In the genomic region with DNA sequence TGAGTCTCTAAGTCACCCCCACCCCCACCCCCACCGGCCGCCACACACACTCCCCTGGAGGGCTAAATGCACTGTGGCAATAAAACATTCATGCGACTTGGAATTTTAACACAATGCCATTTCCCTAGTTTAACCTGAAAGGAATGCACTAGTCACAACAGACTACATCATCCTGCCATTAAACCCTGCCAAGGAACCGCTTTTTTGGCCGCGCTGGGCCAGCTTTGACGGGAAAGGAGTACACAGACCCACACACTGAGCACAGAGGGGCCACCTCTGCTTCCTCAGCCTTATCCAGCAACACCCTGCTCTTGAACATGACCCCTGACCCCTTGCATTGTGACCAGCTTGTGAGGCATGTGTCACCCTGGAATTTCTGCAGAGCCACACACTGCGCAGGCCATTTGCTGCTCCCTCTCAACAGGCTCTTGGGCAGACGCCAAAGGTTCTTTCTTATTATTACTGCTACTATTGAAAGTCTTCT, we compare ENCODE assay signal across 8 cellular contexts.
DNase-seq lines count a peak whose midpoint lies in the region; ATAC-seq and TF ChIP-seq lines count a peak whose summit lies in the region.

No MANE protein-coding gene starts in this region.

- intact Hi-C loops in posterior vena cava (cut with DNase I): loop anchor here in 1 of 2 donors (10.0 kb wide), 1 partner anchor 70 kb away; no protein-coding TSS in a partner anchor

- in situ Hi-C loops in G401 (cut with HindIII; ENCODE audit: low sequenced_read_pairs): no loop called here

- no peaks in the 10 kb centered on the region for H3K9me3 ChIP-seq in SK-N-SH
- no peaks in the 10 kb centered on the region for H3K9me3 ChIP-seq in T-helper 17 cell (ENCODE audit: control insufficient read depth, low read length, poor library complexity, severe bottlenecking)

- TF ChIP-seq EP300 in SK-N-SH (IDR thresholded peaks at IDR 0.05; ENCODE audit: borderline replicate concordance in 1 of 2, low read depth in 1 of 2, low read length in 1 of 2): peak in 1 of 2 experiments; percentile 96; a peak in 2 of 4 replicates

- no peak overlapping the region for H3K4me3 Mint-ChIP-seq in T-helper 17 cell

- 8% methylated on average over 9 of the region's 9 CpGs for WGBS in SK-N-SH (ENCODE audit: low lambda C conversion rate)

- no peaks in the 10 kb centered on the region for H4K20me1 ChIP-seq in SK-N-SH (ENCODE audit: insufficient read depth)

- POLR2A ChIA-PET in SK-N-SH (lab: Yijun Ruan, JAX): no interaction called here

- no peaks in the 10 kb centered on the region for H3K36me3 Mint-ChIP-seq in T-helper 17 cell (ENCODE audit: low read depth)

- DNase-seq in G401 (ENCODE audit: low spot score) (peak; percentile 59), SK-N-SH (peak; percentile 20), glomerular visceral epithelial cell (ENCODE audit: extremely low spot score) (peak; percentile 99), posterior vena cava (ENCODE audit: low spot score) (peak; percentile 96), T-helper 17 cell (no peak), NCI-H2029 (lab: John Stamatoyannopoulos, UW) (no peak)
- DNase-seq in stimulated activated naive CD8-positive, alpha-beta T cell treated with anti-CD3 and anti-CD28 coated beads, Interleukin-15, Interleukin-2, amounts not matched to agents 100 U/mL and 50 U/mL, for 24 hours: no peak

- H2AFZ ChIP-seq in SK-N-SH (ENCODE audit: low read depth): no peak overlapping the region

- no peaks in the 10 kb centered on the region for H3K27me3 ChIP-seq in SK-N-SH (ENCODE audit: insufficient read depth)

- H3K27ac ChIP-seq in SK-N-SH (ENCODE audit: low read depth in 2 of 2, low read length in 1 of 2): peak overlapping the region; percentile 82 to 98

- peak overlapping the region; percentile 43 to 60; a peak in 3 of 4 replicates for H3K4me3 ChIP-seq in SK-N-SH (ENCODE audit: low read depth in 2 of 2, low read length in 1 of 2)

- no peaks in the 10 kb centered on the region for H3K27me3 Mint-ChIP-seq in T-helper 17 cell

- no peaks in the 10 kb centered on the region for H3K4me1 Mint-ChIP-seq in T-helper 17 cell

- no peaks in the 10 kb centered on the region for H3K9me2 ChIP-seq in SK-N-SH

- peak overlapping the region; percentile 83 for H3K4me2 ChIP-seq in SK-N-SH

- CTCF ChIA-PET in SK-N-SH (lab: Yijun Ruan, JAX): no interaction called here

- no peak overlapping the region for H3K27ac Mint-ChIP-seq in T-helper 17 cell

- H3K79me2 ChIP-seq in SK-N-SH (ENCODE audit: insufficient read depth): peaks cover 38% of the 10 kb centered on the region

- TF ChIP-seq RAD21 in SK-N-SH (IDR thresholded peaks at IDR 0.05; ENCODE audit: low read length): no peak

- H3F3A ChIP-seq in SK-N-SH (replicated peaks; ENCODE audit: insufficient read depth): peaks cover 40% of the 10 kb centered on the region

- H3K36me3 ChIP-seq in SK-N-SH (replicated peaks in 1 of 2; ENCODE audit: control insufficient read depth in 1 of 2, insufficient read depth in 2 of 2, low read length in 1 of 2): peaks cover 0 to 4% of the 10 kb centered on the region in 2 experiments

- peaks cover 3 to 30% of the 10 kb centered on the region in 2 experiments; a peak in 3 of 4 replicates for H3K4me1 ChIP-seq in SK-N-SH (ENCODE audit: control insufficient read depth in 1 of 2, insufficient read depth in 2 of 2, low read depth in 1 of 2, low read length in 1 of 2)

- peak overlapping the region; percentile 91 for H3K9ac ChIP-seq in SK-N-SH

- no peak for TF ChIP-seq CTCF in SK-N-SH (IDR thresholded peaks at IDR 0.05)

- ATAC-seq in HG03457 (IDR thresholded peaks at IDR 0.05; ENCODE audit: unreplicated experiment) (no peak), T-helper 17 cell (no peak)
- no peak for ATAC-seq in stimulated activated naive CD8-positive, alpha-beta T cell treated with anti-CD3 and anti-CD28 coated beads, Interleukin-15, Interleukin-2, amounts not matched to agents 100 U/mL and 50 U/mL, for 24 hours

TF ChIP-seq in SK-N-SH, 30 proteins besides CTCF, POLR2A, EP300 and RAD21 (continues in another document):
- TF ChIP-seq, protein P1, sequence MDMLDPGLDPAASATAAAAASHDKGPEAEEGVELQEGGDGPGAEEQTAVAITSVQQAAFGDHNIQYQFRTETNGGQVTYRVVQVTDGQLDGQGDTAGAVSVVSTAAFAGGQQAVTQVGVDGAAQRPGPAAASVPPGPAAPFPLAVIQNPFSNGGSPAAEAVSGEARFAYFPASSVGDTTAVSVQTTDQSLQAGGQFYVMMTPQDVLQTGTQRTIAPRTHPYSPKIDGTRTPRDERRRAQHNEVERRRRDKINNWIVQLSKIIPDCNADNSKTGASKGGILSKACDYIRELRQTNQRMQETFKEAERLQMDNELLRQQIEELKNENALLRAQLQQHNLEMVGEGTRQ (IDR thresholded peaks at IDR 0.05; ENCODE audit: borderline replicate concordance, low read depth, low read length): no peak
- TF ChIP-seq, protein P2, sequence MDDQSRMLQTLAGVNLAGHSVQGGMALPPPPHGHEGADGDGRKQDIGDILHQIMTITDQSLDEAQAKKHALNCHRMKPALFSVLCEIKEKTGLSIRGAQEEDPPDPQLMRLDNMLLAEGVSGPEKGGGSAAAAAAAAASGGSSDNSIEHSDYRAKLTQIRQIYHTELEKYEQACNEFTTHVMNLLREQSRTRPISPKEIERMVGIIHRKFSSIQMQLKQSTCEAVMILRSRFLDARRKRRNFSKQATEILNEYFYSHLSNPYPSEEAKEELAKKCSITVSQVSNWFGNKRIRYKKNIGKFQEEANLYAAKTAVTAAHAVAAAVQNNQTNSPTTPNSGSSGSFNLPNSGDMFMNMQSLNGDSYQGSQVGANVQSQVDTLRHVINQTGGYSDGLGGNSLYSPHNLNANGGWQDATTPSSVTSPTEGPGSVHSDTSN (IDR thresholded peaks at IDR 0.05): peak; percentile 89
- no peak for TF ChIP-seq RFX5 (IDR thresholded peaks at IDR 0.05; ENCODE audit: low read length)
- TF ChIP-seq, protein P3, sequence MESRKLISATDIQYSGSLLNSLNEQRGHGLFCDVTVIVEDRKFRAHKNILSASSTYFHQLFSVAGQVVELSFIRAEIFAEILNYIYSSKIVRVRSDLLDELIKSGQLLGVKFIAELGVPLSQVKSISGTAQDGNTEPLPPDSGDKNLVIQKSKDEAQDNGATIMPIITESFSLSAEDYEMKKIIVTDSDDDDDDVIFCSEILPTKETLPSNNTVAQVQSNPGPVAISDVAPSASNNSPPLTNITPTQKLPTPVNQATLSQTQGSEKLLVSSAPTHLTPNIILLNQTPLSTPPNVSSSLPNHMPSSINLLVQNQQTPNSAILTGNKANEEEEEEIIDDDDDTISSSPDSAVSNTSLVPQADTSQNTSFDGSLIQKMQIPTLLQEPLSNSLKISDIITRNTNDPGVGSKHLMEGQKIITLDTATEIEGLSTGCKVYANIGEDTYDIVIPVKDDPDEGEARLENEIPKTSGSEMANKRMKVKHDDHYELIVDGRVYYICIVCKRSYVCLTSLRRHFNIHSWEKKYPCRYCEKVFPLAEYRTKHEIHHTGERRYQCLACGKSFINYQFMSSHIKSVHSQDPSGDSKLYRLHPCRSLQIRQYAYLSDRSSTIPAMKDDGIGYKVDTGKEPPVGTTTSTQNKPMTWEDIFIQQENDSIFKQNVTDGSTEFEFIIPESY (IDR thresholded peaks at IDR 0.05; ENCODE audit: borderline replicate concordance, low read depth): peak; percentile 76; the same call in 1 of the 2 replicates
- no peak for TF ChIP-seq RCOR1 (IDR thresholded peaks at IDR 0.05; ENCODE audit: low read length)
- TF ChIP-seq MAX (IDR thresholded peaks at IDR 0.05; ENCODE audit: low read depth): peak; percentile 66; the same call in 1 of the 2 replicates
- TF ChIP-seq FOXJ3 (CRISPR knock-in tag; IDR thresholded peaks at IDR 0.05): no peak
- TF ChIP-seq, protein P4, sequence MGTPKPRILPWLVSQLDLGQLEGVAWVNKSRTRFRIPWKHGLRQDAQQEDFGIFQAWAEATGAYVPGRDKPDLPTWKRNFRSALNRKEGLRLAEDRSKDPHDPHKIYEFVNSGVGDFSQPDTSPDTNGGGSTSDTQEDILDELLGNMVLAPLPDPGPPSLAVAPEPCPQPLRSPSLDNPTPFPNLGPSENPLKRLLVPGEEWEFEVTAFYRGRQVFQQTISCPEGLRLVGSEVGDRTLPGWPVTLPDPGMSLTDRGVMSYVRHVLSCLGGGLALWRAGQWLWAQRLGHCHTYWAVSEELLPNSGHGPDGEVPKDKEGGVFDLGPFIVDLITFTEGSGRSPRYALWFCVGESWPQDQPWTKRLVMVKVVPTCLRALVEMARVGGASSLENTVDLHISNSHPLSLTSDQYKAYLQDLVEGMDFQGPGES (IDR thresholded peaks at IDR 0.05; ENCODE audit: low read depth, low read length): no peak
- no peak for TF ChIP-seq MXI1 (IDR thresholded peaks at IDR 0.05; ENCODE audit: low read depth, low read length)
- TF ChIP-seq JUND (IDR thresholded peaks at IDR 0.05): peak; percentile 70
- peak; percentile 46; the same call in 1 of the 2 replicates for TF ChIP-seq FOXM1 (IDR thresholded peaks at IDR 0.05; ENCODE audit: low read depth)
- TF ChIP-seq SIN3A (IDR thresholded peaks at IDR 0.05; ENCODE audit: borderline replicate concordance, low read depth, low read length): peak; percentile 77; the same call in 1 of the 2 replicates
- no peak for TF ChIP-seq GABPA (IDR thresholded peaks at IDR 0.05; ENCODE audit: low read depth)
- peak; percentile 97 for TF ChIP-seq TEAD4 (IDR thresholded peaks at IDR 0.05; ENCODE audit: borderline replicate concordance, insufficient read depth)
- TF ChIP-seq POLR2AphosphoS5 (IDR thresholded peaks at IDR 0.05; ENCODE audit: low read depth, low read length): peak; percentile 77
- TF ChIP-seq TCF12 (IDR thresholded peaks at IDR 0.05): peak; percentile 88
- no peak for TF ChIP-seq USF1 (IDR thresholded peaks at IDR 0.05; ENCODE audit: borderline replicate concordance, low read depth)

Comparison
In these comparisons a context has a peak if more than half of its experiments do, and no peak if none do; other contexts are left out.
1. DNase-seq: peak in G401 (single experiment), SK-N-SH (single experiment), glomerular visceral epithelial cell (single experiment) and posterior vena cava (single experiment); none in stimulated activated naive CD8-positive, alpha-beta T cell treated with anti-CD3 and anti-CD28 coated beads, Interleukin-15, Interleukin-2, amounts not matched to agents 100 U/mL and 50 U/mL, for 24 hours (single experiment), T-helper 17 cell (0 of 3) and NCI-H2029 (single experiment).